ENCODE assay signal across 8 cellular contexts in the genomic region with DNA sequence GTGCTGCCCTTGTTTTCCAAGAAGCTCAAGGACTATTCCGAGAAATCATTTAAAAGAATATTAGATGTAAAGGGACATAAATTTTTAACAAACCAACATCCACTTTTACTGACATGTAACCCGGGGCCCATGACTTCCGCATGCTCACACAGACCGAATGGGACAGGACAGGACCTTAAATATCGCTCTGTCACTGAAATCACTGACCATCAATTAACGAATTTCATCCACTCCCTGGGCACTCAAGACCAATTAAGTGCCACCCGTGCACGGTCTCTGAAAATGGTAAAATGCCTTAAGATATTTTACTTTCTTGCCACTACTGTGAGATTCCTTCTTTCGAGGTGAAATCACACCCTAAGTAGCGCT. TPM values are rescaled to one million over a fixed set of nuclear protein-coding genes. Genes with fewer than 3 reads are reported as not detected.
DNase-seq lines count a peak whose midpoint lies in the region; ATAC-seq and TF ChIP-seq lines count a peak whose summit lies in the region.

No MANE protein-coding gene starts in this region.

- peaks cover 4% of the 10 kb centered on the region for H3K4me1 ChIP-seq in rectal smooth muscle tissue (ENCODE audit: control insufficient read depth, insufficient read depth, low read length)

- H3K36me3 ChIP-seq in SK-N-MC (ENCODE audit: insufficient read depth, low read length) (peaks cover 12% of the 10 kb centered on the region), rectal smooth muscle tissue (ENCODE audit: control insufficient read depth, insufficient read depth, low read length) (no peaks in the 10 kb centered on the region)

- no peak for TF ChIP-seq CTCF in fibroblast of the aortic adventitia (IDR thresholded peaks at IDR 0.05; ENCODE audit: insufficient read depth, low read length)

- H3K27ac ChIP-seq in SK-N-MC (peak overlapping the region; percentile 73; the same call in 1 of the 2 replicates), rectal smooth muscle tissue (ENCODE audit: low read depth, low read length) (peak overlapping the region; percentile 94)

- peak overlapping the region; percentile 96 for H3K4me3 ChIP-seq in SK-N-MC
- H3K4me3 ChIP-seq in fibroblast of the aortic adventitia (ENCODE audit: low read depth, low read length), result peak overlapping the region; percentile 88
- peak overlapping the region; percentile 85 for H3K4me3 ChIP-seq in rectal smooth muscle tissue (ENCODE audit: low read length)

- no peak for DNase-seq in SK-N-MC (ENCODE audit: low read depth, low spot score)
- DNase-seq in fibroblast of the aortic adventitia (ENCODE audit: low read depth), result no peak
- DNase-seq in ureter (ENCODE audit: low spot score), result no peak
- DNase-seq in NCI-H82 (lab: John Stamatoyannopoulos, UW), result no peak
- DNase-seq in DMS153 (lab: John Stamatoyannopoulos, UW), result no peak

- H3K27me3 ChIP-seq in rectal smooth muscle tissue (ENCODE audit: control insufficient read depth, insufficient read depth, low read length), result no peaks in the 10 kb centered on the region

- H3K9ac ChIP-seq in SK-N-MC (ENCODE audit: insufficient read length) (peak overlapping the region; percentile 85), rectal smooth muscle tissue (ENCODE audit: low read length) (peak overlapping the region; percentile 94)

- ATAC-seq in GM18867 (IDR thresholded peaks at IDR 0.05; ENCODE audit: unreplicated experiment) (peak; percentile 46), HG02610 (IDR thresholded peaks at IDR 0.05; ENCODE audit: unreplicated experiment) (peak; percentile 41)

- H3K9me3 ChIP-seq in SK-N-MC (ENCODE audit: low read depth, low read length), result no peaks in the 10 kb centered on the region

RNA-seq across cellular contexts. Expression of gene NUDT12, which starts 0.5 kb away (rescaled TPM):
- total RNA-seq in fibroblast of the aortic adventitia (ENCODE audit: low replicate concordance), result 10.7 and 16.8 TPM in 2 replicates
- total RNA-seq in ureter, result 15.7 TPM
